Comparison of ENCODE assay signal across 1 cellular context in genomic region chrX:126580877-126581276, GRCh38.
TF ChIP-seq lines count a peak whose summit lies in the region.

No MANE protein-coding gene starts in this region.

TF ChIP-seq in GM12878, 131 proteins besides CTCF, POLR2A, EP300 and RAD21 (continued from another document):
- TF ChIP-seq PRDM15 (CRISPR knock-in tag; IDR thresholded peaks at IDR 0.05) (no peak), CUX1 (IDR thresholded peaks at IDR 0.05; ENCODE audit: insufficient replicate concordance, low read depth, low read length) (no peak), MLLT1 (IDR thresholded peaks at IDR 0.05) (no peak), YY1 (IDR thresholded peaks at IDR 0.05; ENCODE audit: low read depth, low read length) (no peak), TCF7 (IDR thresholded peaks at IDR 0.05; ENCODE audit: borderline replicate concordance) (no peak), TAF1 (IDR thresholded peaks at IDR 0.05; ENCODE audit: borderline replicate concordance, low read depth, low read length) (no peak), TCF12 (IDR thresholded peaks at IDR 0.05; ENCODE audit: low read depth, low read length) (no peak), LARP7 (IDR thresholded peaks at IDR 0.05) (no peak), CEBPB (IDR thresholded peaks at IDR 0.05; ENCODE audit: borderline replicate concordance in 1 of 2, low read depth in 2 of 2, low read length in 2 of 2) (no peak), CHD1 (IDR thresholded peaks at IDR 0.05; ENCODE audit: low read depth, low read length) (no peak), SUZ12 (IDR thresholded peaks at IDR 0.05; ENCODE audit: unreplicated experiment) (no peak), USF2 (IDR thresholded peaks at IDR 0.05; ENCODE audit: borderline replicate concordance, low read depth, low read length) (no peak), BCL3 (IDR thresholded peaks at IDR 0.05; ENCODE audit: borderline replicate concordance, insufficient read depth, low read depth, low read length, poor library complexity, severe bottlenecking) (no peak), POLR2AphosphoS2 (IDR thresholded peaks at IDR 0.05; ENCODE audit: low read depth, low read length) (no peak), EZH2 (IDR thresholded peaks at IDR 0.05; ENCODE audit: borderline replicate concordance, control insufficient read depth, low read depth, low read length) (no peak)
